Comparison of ENCODE assay signal across 18 cellular contexts in genomic region chr4:83241132-83241531, GRCh38. TPM values are rescaled to one million over a fixed set of nuclear protein-coding genes. Genes with fewer than 3 reads are reported as not detected.
A peak's percentile ranks its signal among the peaks of the same experiment; 100 is the strongest.
DNase-seq lines count a peak whose midpoint lies in the region; ATAC-seq and TF ChIP-seq lines count a peak whose summit lies in the region.
"Had no signal": no experiment of that assay in that cellular context is flagged by ENCODE, and none has a peak within 500 bp of the region (broad histone marks: within the 10 kb centered on the region; RNA-seq: fewer than 3 reads in every experiment).

No MANE protein-coding gene starts in this region.

- peaks cover 18% of the 10 kb centered on the region for H3K9me3 Mint-ChIP-seq in activated naive CD4-positive, alpha-beta T cell treated with anti-CD3 and anti-CD28 coated beads, Interleukin-2, amount 10 ng/mL, durations not matched to agents 7 days and 5 days
- peaks cover 2% of the 10 kb centered on the region for H3K9me3 Mint-ChIP-seq in activated naive CD4-positive, alpha-beta T cell treated with anti-CD3 and anti-CD28 coated beads for 36 hours
- H3K9me3 Mint-ChIP-seq: CD4-positive, alpha-beta T cell had no signal

- H3K36me3 ChIP-seq in OCI-LY1 (ENCODE audit: insufficient read depth, low read length) (no peaks in the 10 kb centered on the region), mucosa of descending colon (ENCODE audit: low read depth) (no peaks in the 10 kb centered on the region)
- H3K36me3 ChIP-seq: Peyer's patch had no signal

- TF ChIP-seq CTCF in OCI-LY1 (IDR thresholded peaks at IDR 0.05; ENCODE audit: low read length) = no peak
- TF ChIP-seq CTCF in mucosa of descending colon (IDR thresholded peaks at IDR 0.05) = no peak

- intact Hi-C loops in activated naive CD4-positive, alpha-beta T cell treated with anti-CD3 and anti-CD28 coated beads for 36 hours (cut with micrococcal nuclease) = no loop called here
- intact Hi-C loops in mucosa of descending colon (cut with DNase I, micrococcal nuclease) (no loop called here), left cardiac atrium (cut with DNase I) (no loop called here)

- H3K4me1 Mint-ChIP-seq in activated naive CD4-positive, alpha-beta T cell treated with anti-CD3 and anti-CD28 coated beads, Interleukin-2, amount 10 ng/mL, durations not matched to agents 7 days and 5 days = peaks cover 62% of the 10 kb centered on the region
- H3K4me1 Mint-ChIP-seq in activated naive CD4-positive, alpha-beta T cell treated with anti-CD3 and anti-CD28 coated beads for 36 hours (ENCODE audit: low read depth) = peaks cover 31% of the 10 kb centered on the region

- peak overlapping the region; percentile 16 for H3K27ac Mint-ChIP-seq in activated naive CD4-positive, alpha-beta T cell treated with anti-CD3 and anti-CD28 coated beads, Interleukin-2, amount 10 ng/mL, durations not matched to agents 7 days and 5 days
- no peak overlapping the region for H3K27ac Mint-ChIP-seq in activated naive CD4-positive, alpha-beta T cell treated with anti-CD3 and anti-CD28 coated beads for 36 hours
- H3K27ac Mint-ChIP-seq: CD4-positive, alpha-beta T cell had no signal

- H3K4me2 ChIP-seq in OCI-LY1 (ENCODE audit: low read length) = no peak overlapping the region

- H4K20me1 ChIP-seq in OCI-LY1 (ENCODE audit: insufficient read depth, low read length) = no peaks in the 10 kb centered on the region

- no peak overlapping the region for H3K4me3 ChIP-seq in OCI-LY1 (ENCODE audit: low read depth, low read length, poor library complexity, severe bottlenecking)
- no peak overlapping the region for H3K4me3 ChIP-seq in mucosa of descending colon
- H3K4me3 ChIP-seq: Peyer's patch, SK-N-MC had no signal

- no peak overlapping the region for H3K9ac ChIP-seq in OCI-LY1 (ENCODE audit: low read length)

- ATAC-seq in mucosa of descending colon (peak; percentile 52), left cardiac atrium (no peak)
- ATAC-seq: HepG2 had no signal

- peak overlapping the region; percentile 68 for H3K27ac ChIP-seq in OCI-LY1 (ENCODE audit: low read depth, low read length, poor library complexity, severe bottlenecking)
- H3K27ac ChIP-seq: 22Rv1, SK-N-MC had no signal

- no peaks in the 10 kb centered on the region for H3F3A ChIP-seq in OCI-LY1 (ENCODE audit: insufficient read depth, low read length)

- H3K4me3 Mint-ChIP-seq in activated naive CD4-positive, alpha-beta T cell treated with anti-CD3 and anti-CD28 coated beads, Interleukin-2, amount 10 ng/mL, durations not matched to agents 7 days and 5 days = no peak overlapping the region
- no peak overlapping the region for H3K4me3 Mint-ChIP-seq in activated naive CD4-positive, alpha-beta T cell treated with anti-CD3 and anti-CD28 coated beads for 36 hours
- H3K4me3 Mint-ChIP-seq: CD4-positive, alpha-beta T cell had no signal

- H3K27me3 ChIP-seq in OCI-LY1 (ENCODE audit: insufficient read depth, low read length) = no peaks in the 10 kb centered on the region
- H3K27me3 ChIP-seq: Peyer's patch had no signal

- H3K4me1 ChIP-seq in OCI-LY1 (ENCODE audit: insufficient read depth, low read length, severe bottlenecking) (peaks cover 16% of the 10 kb centered on the region), mucosa of descending colon (ENCODE audit: low read depth) (peaks cover 2% of the 10 kb centered on the region)

- H3K9me2 ChIP-seq in OCI-LY1 (ENCODE audit: low read depth, low read length) = no peaks in the 10 kb centered on the region

- H3K27me3 Mint-ChIP-seq in activated naive CD4-positive, alpha-beta T cell treated with anti-CD3 and anti-CD28 coated beads, Interleukin-2, amount 10 ng/mL, durations not matched to agents 7 days and 5 days = peaks cover 24% of the 10 kb centered on the region
- peaks cover 9% of the 10 kb centered on the region for H3K27me3 Mint-ChIP-seq in activated naive CD4-positive, alpha-beta T cell treated with anti-CD3 and anti-CD28 coated beads for 36 hours (ENCODE audit: low read depth)
- H3K27me3 Mint-ChIP-seq: CD4-positive, alpha-beta T cell had no signal

- H3K9me3 ChIP-seq in OCI-LY1 (ENCODE audit: low read length) (no peaks in the 10 kb centered on the region), mucosa of descending colon (no peaks in the 10 kb centered on the region)
- H3K9me3 ChIP-seq: Peyer's patch had no signal

- no peak for DNase-seq in activated naive CD4-positive, alpha-beta T cell treated with anti-CD3 and anti-CD28 coated beads, Interleukin-2, amount 10 ng/mL, durations not matched to agents 7 days and 5 days
- no peak for DNase-seq in activated naive CD4-positive, alpha-beta T cell treated with anti-CD3 and anti-CD28 coated beads for 36 hours
- DNase-seq in mucosa of descending colon (no peak), NCI-H2196 treated with DMSO at 0.1 percent for 48 hours (lab: John Stamatoyannopoulos, UW; ENCODE audit: unreplicated experiment) (no peak), left cardiac atrium (no peak), NCI-H2171 (lab: John Stamatoyannopoulos, UW) (no peak), NCI-H82 (lab: John Stamatoyannopoulos, UW) (no peak)
- DNase-seq: CD4-positive, alpha-beta T cell; EL; NCI-H187; NCI-H2107; NCI-H226; NCI-H524; Peyer's patch had no signal

- peaks cover 50% of the 10 kb centered on the region for H3K36me3 Mint-ChIP-seq in activated naive CD4-positive, alpha-beta T cell treated with anti-CD3 and anti-CD28 coated beads, Interleukin-2, amount 10 ng/mL, durations not matched to agents 7 days and 5 days
- H3K36me3 Mint-ChIP-seq in activated naive CD4-positive, alpha-beta T cell treated with anti-CD3 and anti-CD28 coated beads for 36 hours (ENCODE audit: low read depth) = peaks cover 11% of the 10 kb centered on the region

- no peak overlapping the region for H2AFZ ChIP-seq in OCI-LY1 (ENCODE audit: low read length)

- CTCF ChIA-PET in activated naive CD4-positive, alpha-beta T cell treated with anti-CD3 and anti-CD28 coated beads, Interleukin-2, amount 10 ng/mL, durations not matched to agents 7 days and 5 days (lab: Charles Lee) = interaction anchor here (0.7 to 1.7 kb wide), 2 partner anchors 11 to 31 kb away, joined by 3 to 5 read pairs; no protein-coding TSS in a partner anchor
- CTCF ChIA-PET in activated naive CD4-positive, alpha-beta T cell treated with anti-CD3 and anti-CD28 coated beads for 36 hours (lab: Charles Lee) = interaction anchor here (0.7 to 1.5 kb wide), 3 partner anchors 11 to 167 kb away, joined by 4 to 5 read pairs (median 5); no protein-coding TSS in a partner anchor

- H3K79me2 ChIP-seq in OCI-LY1 (ENCODE audit: insufficient read depth, low read length) = no peaks in the 10 kb centered on the region

RNA-seq across cellular contexts. Expression of gene COQ2, which starts 43.5 kb away (rescaled TPM):
- 10 to 100 TPM; 18.7 to 19.5 TPM for total RNA-seq in activated naive CD4-positive, alpha-beta T cell treated with anti-CD3 and anti-CD28 coated beads for 36 hours
- total RNA-seq in mucosa of descending colon = 10 to 100 TPM; 12.5 to 21.6 (median 18.1) TPM
- 10 to 100 TPM; 15.7 to 17.2 TPM for total RNA-seq in left cardiac atrium
